ENCODE assay signal across 22 cellular contexts in genomic region chr7:73394416-73394815, GRCh38. TPM values are rescaled to one million over a fixed set of nuclear protein-coding genes. Genes with fewer than 3 reads are reported as not detected.
"Had no signal": no experiment of that assay in that cellular context is flagged by ENCODE, and none has a peak within 500 bp of the region (broad histone marks: within the 10 kb centered on the region; RNA-seq: fewer than 3 reads in every experiment).

No MANE protein-coding gene starts in this region.

- H3K4me1 ChIP-seq: Peyer's patch, SJSA1 had no signal

- H3K9me3 ChIP-seq: SJSA1 had no signal

- H3K4me2 ChIP-seq: PC-9 had no signal

- H2AFZ ChIP-seq: PC-9 had no signal

- H3K27ac ChIP-seq: PC-9, Peyer's patch, SJSA1, SK-N-MC had no signal

- H3K36me3 ChIP-seq: Peyer's patch, SJSA1 had no signal

- H3K27me3 ChIP-seq: Peyer's patch, SJSA1 had no signal

- H3K4me3 ChIP-seq: PC-9, Peyer's patch, SJSA1, SK-N-MC had no signal

- DNase-seq: Karpas-422, KG1, MM.1S, NCI-H1092 treated with DMSO at 0.1 percent for 48 hours, NCI-H1436, NCI-H187, NCI-H2029, NCI-H2081 treated with DMSO at 0.1 percent for 48 hours, NCI-H2171, NCI-H226, NCI-H446, NCI-H510A, NCI-H524 treated with DMSO at 0.1 percent for 48 hours, NCI-H69, NCI-H774, PC-9, Peyer's patch, Right ventricle myocardium superior, SIG-M5 had no signal

RNA-seq across cellular contexts. Expression of gene FZD9, which starts 39.2 kb away (rescaled TPM):
- total RNA-seq: HT-29 had no signal
